Comparison of ENCODE assay signal across 16 cellular contexts in the genomic region with DNA sequence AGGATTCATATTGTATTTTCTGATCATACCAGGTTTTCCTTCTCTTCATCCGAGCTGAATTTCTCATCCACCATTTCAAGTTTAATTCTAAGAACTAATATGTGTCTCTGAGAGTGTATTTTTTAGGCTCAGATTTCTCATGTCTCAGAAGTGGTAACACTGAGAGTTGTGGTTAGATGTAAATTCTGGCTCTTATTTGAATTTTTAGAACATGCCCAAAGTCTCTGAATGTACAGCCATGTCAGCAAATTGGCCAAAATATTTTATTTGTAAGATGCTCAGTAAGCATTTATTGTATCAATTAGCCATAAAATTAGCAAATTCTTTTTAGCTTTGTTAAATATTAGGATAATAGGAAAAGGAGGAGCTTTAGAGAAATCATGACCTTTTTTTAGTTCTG. TPM values are rescaled to one million over a fixed set of nuclear protein-coding genes. Genes with fewer than 3 reads are reported as not detected.
A peak's percentile ranks its signal among the peaks of the same experiment; 100 is the strongest.
DNase-seq lines count a peak whose midpoint lies in the region; ATAC-seq and TF ChIP-seq lines count a peak whose summit lies in the region.
"Had no signal": no experiment of that assay in that cellular context is flagged by ENCODE, and none has a peak within 500 bp of the region (broad histone marks: within the 10 kb centered on the region; RNA-seq: fewer than 3 reads in every experiment).

No MANE protein-coding gene starts in this region.

- WGBS in heart left ventricle, 4 donors: 79 to 86% (median 82%) methylated on average over 1 of the region's 1 CpG
- WGBS in esophagus muscularis mucosa: 78% methylated on average over 1 of the region's 1 CpG

- H3K36me3 Mint-ChIP-seq in activated T-cell treated with anti-CD3 and anti-CD28 coated beads, Interleukin-2, amount 50 U/mL, for 72 hours (ENCODE audit: insufficient read depth in 2 of 2): no peaks in the 10 kb centered on the region
- peaks cover 5% of the 10 kb centered on the region for H3K36me3 Mint-ChIP-seq in central memory CD8-positive, alpha-beta T cell (ENCODE audit: insufficient read depth)
- H3K36me3 Mint-ChIP-seq: brain had no signal

- peak; percentile 54 to 68 for ATAC-seq in activated T-cell treated with anti-CD3 and anti-CD28 coated beads, Interleukin-2, amount 50 U/mL, for 72 hours (replicated peaks in 1 of 2)
- ATAC-seq in GM21526 (IDR thresholded peaks at IDR 0.05; ENCODE audit: low FRiP score, unreplicated experiment) (peak; percentile 72), HG03103 (IDR thresholded peaks at IDR 0.05; ENCODE audit: low read depth, unreplicated experiment) (peak; percentile 35), heart left ventricle (no peak)
- no peak for ATAC-seq in central memory CD8-positive, alpha-beta T cell (replicated peaks; ENCODE audit: extremely low read depth, poor library complexity, severe bottlenecking)

- no peak for DNase-seq in activated T-cell treated with anti-CD3 and anti-CD28 coated beads, Interleukin-2, amount 50 U/mL, for 72 hours
- DNase-seq in activated T-cell treated with anti-CD3 and anti-CD28 coated beads for 4 hours (no peak), heart left ventricle (no peak), esophagus muscularis mucosa (ENCODE audit: extremely low spot score) (no peak), epidermal melanocyte (ENCODE audit: insufficient read length, low spot score) (no peak)
- DNase-seq in central memory CD8-positive, alpha-beta T cell (ENCODE audit: low spot score in 2 of 2): no peak
- DNase-seq: NCI-H2029 had no signal

- intact Hi-C loops in heart left ventricle (cut with DNase I) (no loop called here), esophagus muscularis mucosa (cut with DNase I) (no loop called here)

- TF ChIP-seq EP300 in esophagus muscularis mucosa (IDR thresholded peaks at IDR 0.05): no peak

- TF ChIP-seq CTCF in heart left ventricle (IDR thresholded peaks at IDR 0.05) (no peak), esophagus muscularis mucosa (IDR thresholded peaks at IDR 0.05) (no peak)

- TF ChIP-seq POLR2A in heart left ventricle (IDR thresholded peaks at IDR 0.05): no peak
- TF ChIP-seq POLR2A in esophagus muscularis mucosa (IDR thresholded peaks at IDR 0.05; ENCODE audit: low read depth): no peak

- H3K4me3 Mint-ChIP-seq in activated T-cell treated with anti-CD3 and anti-CD28 coated beads, Interleukin-2, amount 50 U/mL, for 72 hours: peak overlapping the region; percentile 12 to 31
- no peak overlapping the region for H3K4me3 Mint-ChIP-seq in central memory CD8-positive, alpha-beta T cell
- H3K4me3 Mint-ChIP-seq: activated CD4-positive, alpha-beta T cell treated with anti-CD3 and anti-CD28 coated beads, Interleukin-2, amount 10 ng/mL, durations not matched to agents 7 days and 5 days; brain had no signal

- H3K9me3 ChIP-seq in heart left ventricle (peaks cover 0 to 7% (median 0%) of the 10 kb centered on the region in 12 donors), esophagus muscularis mucosa (no peaks in the 10 kb centered on the region)

- no peak overlapping the region for H3K4me3 ChIP-seq in heart left ventricle
- H3K4me3 ChIP-seq in esophagus muscularis mucosa: no peak overlapping the region
- H3K4me3 ChIP-seq: lung, skin epidermis had no signal

- peaks cover 20% of the 10 kb centered on the region for H3K27me3 Mint-ChIP-seq in activated T-cell treated with anti-CD3 and anti-CD28 coated beads, Interleukin-2, amount 50 U/mL, for 72 hours (ENCODE audit: low read depth)
- H3K27me3 Mint-ChIP-seq in central memory CD8-positive, alpha-beta T cell: peaks cover 41% of the 10 kb centered on the region

- H3K36me3 ChIP-seq in heart left ventricle (no peaks in the 10 kb centered on the region), esophagus muscularis mucosa (no peaks in the 10 kb centered on the region)

- no peak overlapping the region for H3K27ac ChIP-seq in heart left ventricle
- H3K27ac ChIP-seq in esophagus muscularis mucosa (replicated peaks in 1 of 4): no peak overlapping the region
- H3K27ac ChIP-seq: skin epidermis had no signal

- H3K27me3 ChIP-seq in heart left ventricle: peaks cover 0 to 4% (median 0%) of the 10 kb centered on the region in 9 donors
- H3K27me3 ChIP-seq in esophagus muscularis mucosa: no peaks in the 10 kb centered on the region

- no peaks in the 10 kb centered on the region for H3K4me1 ChIP-seq in heart left ventricle
- no peaks in the 10 kb centered on the region for H3K4me1 ChIP-seq in esophagus muscularis mucosa

- no peaks in the 10 kb centered on the region for H3K9me3 Mint-ChIP-seq in activated T-cell treated with anti-CD3 and anti-CD28 coated beads, Interleukin-2, amount 50 U/mL, for 72 hours
- H3K9me3 Mint-ChIP-seq in central memory CD8-positive, alpha-beta T cell: no peaks in the 10 kb centered on the region
- H3K9me3 Mint-ChIP-seq: activated CD4-positive, alpha-beta T cell treated with anti-CD3 and anti-CD28 coated beads, Interleukin-2, amount 10 ng/mL, durations not matched to agents 7 days and 5 days had no signal

- H3K4me1 Mint-ChIP-seq in activated T-cell treated with anti-CD3 and anti-CD28 coated beads, Interleukin-2, amount 50 U/mL, for 72 hours (ENCODE audit: low read depth): peaks cover 11% of the 10 kb centered on the region
- H3K4me1 Mint-ChIP-seq in central memory CD8-positive, alpha-beta T cell: peaks cover 9% of the 10 kb centered on the region
- H3K4me1 Mint-ChIP-seq: brain had no signal

- peak overlapping the region; percentile 34 for H3K27ac Mint-ChIP-seq in activated T-cell treated with anti-CD3 and anti-CD28 coated beads, Interleukin-2, amount 50 U/mL, for 72 hours
- peak overlapping the region; percentile 13 for H3K27ac Mint-ChIP-seq in central memory CD8-positive, alpha-beta T cell (ENCODE audit: low read depth)
- H3K27ac Mint-ChIP-seq: activated CD4-positive, alpha-beta T cell treated with anti-CD3 and anti-CD28 coated beads, Interleukin-2, amount 10 ng/mL, durations not matched to agents 7 days and 5 days; brain had no signal

RNA-seq across cellular contexts. Expression of a gene that starts 16.6 kb away (rescaled TPM):
- under 1 TPM; 0.19 to 0.23 TPM for total RNA-seq in activated T-cell treated with anti-CD3 and anti-CD28 coated beads, Interleukin-2, amount 50 U/mL, for 72 hours
- total RNA-seq in heart left ventricle (under 1 TPM in 5 of 9 donors, not detected in 4; 0.12 to 0.27 (median 0.20) TPM), esophagus muscularis mucosa (under 1 TPM; 0.23 to 0.99 (median 0.47) TPM)
- under 1 TPM in 1 of 2 donors, not detected in 1; 0.29 TPM for polyA plus RNA-seq in heart left ventricle
- total RNA-seq: A172, fibroblast of villous mesenchyme, LHCN-M2 had no signal

Comparison
In these comparisons a context has a peak if more than half of its experiments do, and no peak if none do; other contexts are left out.
1. ATAC-seq: peak in activated T-cell treated with anti-CD3 and anti-CD28 coated beads, Interleukin-2, amount 50 U/mL, for 72 hours (2 of 2), GM21526 (single experiment) and HG03103 (single experiment); none in central memory CD8-positive, alpha-beta T cell (single experiment) and heart left ventricle (0 of 4).